In the genomic region with DNA sequence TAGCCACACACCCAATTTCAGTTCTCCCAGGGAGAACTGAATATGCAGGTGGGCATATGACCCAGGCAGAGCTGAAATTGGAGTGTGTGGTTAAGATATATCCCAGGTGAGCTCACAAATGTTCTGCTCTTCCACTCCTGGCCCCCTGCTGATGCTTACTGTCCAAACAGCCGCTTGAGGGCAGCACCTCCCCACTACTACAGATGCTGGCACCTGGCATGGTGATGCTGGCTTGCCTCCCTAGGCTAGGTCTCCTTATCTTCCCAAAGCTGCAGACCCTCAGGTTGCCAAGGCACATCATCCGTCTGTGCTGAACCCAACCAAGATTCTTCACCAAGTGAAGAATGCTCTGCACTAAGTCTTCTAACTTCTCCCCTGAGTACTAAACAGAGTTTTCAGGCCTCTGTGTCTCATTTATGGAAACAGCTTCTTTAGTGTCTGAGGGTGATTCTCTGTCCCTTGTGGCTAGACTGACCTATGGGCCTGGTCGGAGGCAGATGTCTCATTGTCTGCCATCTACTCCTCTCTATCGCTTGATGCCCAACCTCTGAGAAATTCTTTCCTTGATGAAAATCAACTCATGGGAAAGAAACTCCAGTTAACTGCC, we compare ENCODE assay signal across 8 cellular contexts. TPM values are rescaled to one million over a fixed set of nuclear protein-coding genes. Genes with fewer than 3 reads are reported as not detected.
DNase-seq lines count a peak whose midpoint lies in the region; ATAC-seq and TF ChIP-seq lines count a peak whose summit lies in the region.

No MANE protein-coding gene starts in this region.

- H3K4me1 ChIP-seq in Peyer's patch (peaks cover 0 to 6% (median 0%) of the 10 kb centered on the region in 4 donors), stomach (peaks cover 0 to 32% (median 9%) of the 10 kb centered on the region in 4 donors)

- H3K27me3 ChIP-seq in Peyer's patch (no peaks in the 10 kb centered on the region), neural cell (ENCODE audit: insufficient read depth, low read depth, low read length) (no peaks in the 10 kb centered on the region), stomach (no peaks in the 10 kb centered on the region)

- TF ChIP-seq POLR2A in Peyer's patch (IDR thresholded peaks at IDR 0.05) (no peak), stomach (IDR thresholded peaks at IDR 0.05) (no peak)

- intact Hi-C loops in stomach (cut with DNase I; ENCODE audit: low total_unique reads), result loop anchor here (10.0 kb wide), 1 partner anchor 741 kb away; no protein-coding TSS in a partner anchor

- 30 to 44% (median 33%) methylated on average over 3 to 4 of the region's 4 CpGs for WGBS in stomach, 5 donors

- no peak overlapping the region for H3K4me2 ChIP-seq in neural cell (ENCODE audit: low read length)

- H3K27ac ChIP-seq in Peyer's patch (no peak overlapping the region), neural cell (ENCODE audit: low read length) (no peak overlapping the region), stomach (no peak overlapping the region)

- H3K9me3 ChIP-seq in Peyer's patch, result no peaks in the 10 kb centered on the region
- no peaks in the 10 kb centered on the region for H3K9me3 ChIP-seq in neural cell (ENCODE audit: low read length)
- no peaks in the 10 kb centered on the region for H3K9me3 ChIP-seq in stomach

- no peaks in the 10 kb centered on the region for H4K20me1 ChIP-seq in neural cell (ENCODE audit: insufficient read depth)

- peak; percentile 27 for TF ChIP-seq EP300 in neural cell (conservative IDR thresholded peaks at IDR 0.05; ENCODE audit: poor library complexity, severe bottlenecking)
- no peak for TF ChIP-seq EP300 in stomach (IDR thresholded peaks at IDR 0.05)

- ATAC-seq in GM19324 (IDR thresholded peaks at IDR 0.05; ENCODE audit: low FRiP score, unreplicated experiment), result peak; percentile 57

- no peaks in the 10 kb centered on the region for H3K9me2 ChIP-seq in neural cell (ENCODE audit: insufficient read depth, low read length)

- H3K4me3 ChIP-seq in AG10803 (ENCODE audit: low read length) (no peak overlapping the region), Peyer's patch (no peak overlapping the region), neural cell (ENCODE audit: low read length) (no peak overlapping the region), stomach (no peak overlapping the region)

- no peaks in the 10 kb centered on the region for H3F3A ChIP-seq in neural cell (ENCODE audit: insufficient read depth, low read length, poor library complexity, severe bottlenecking)

- no peak overlapping the region for H3K9ac ChIP-seq in neural cell (ENCODE audit: low read length)

- H3K79me2 ChIP-seq in neural cell (replicated peaks; ENCODE audit: insufficient read depth, low read length), result no peaks in the 10 kb centered on the region

- TF ChIP-seq CTCF in AG10803 (conservative IDR thresholded peaks at IDR 0.05; ENCODE audit: low read length) (peak; percentile 86), Peyer's patch (IDR thresholded peaks at IDR 0.05) (peak; percentile 21 to 87 (median 74)), neural cell (IDR thresholded peaks at IDR 0.05; ENCODE audit: poor library complexity, severe bottlenecking) (peak; percentile 95), stomach (IDR thresholded peaks at IDR 0.05) (peak in 5 of 7 experiments; percentile 72 to 84 (median 75))

- H3K36me3 ChIP-seq in Peyer's patch (no peaks in the 10 kb centered on the region), neural cell (ENCODE audit: insufficient read depth, low read length) (no peaks in the 10 kb centered on the region), stomach (no peaks in the 10 kb centered on the region)

- DNase-seq in AG10803 (ENCODE audit: low read depth) (peak; percentile 57), LHCN-M2 (ENCODE audit: low read depth) (peak; percentile 35), Peyer's patch (peak; percentile 56 to 87 (median 84)), fibroblast of peridontal ligament (ENCODE audit: extremely low read depth) (peak; percentile 47), stomach (peak; percentile 83)
- DNase-seq in activated T-cell treated with anti-CD3 and anti-CD28 coated beads, Interleukin-2, amount 50 U/mL, for 48 hours, result peak; percentile 74 to 79

- H2AFZ ChIP-seq in neural cell (ENCODE audit: low read depth, low read length), result no peak overlapping the region

- peak; percentile 99 for TF ChIP-seq RAD21 in neural cell (conservative IDR thresholded peaks at IDR 0.05)

TF ChIP-seq in neural cell, 6 proteins besides CTCF, POLR2A, EP300 and RAD21:
- peak; percentile 98 for TF ChIP-seq SMC3 (conservative IDR thresholded peaks at IDR 0.05; ENCODE audit: poor library complexity)
- TF ChIP-seq MXI1 (conservative IDR thresholded peaks at IDR 0.05; ENCODE audit: poor library complexity, severe bottlenecking), result peak; percentile 30
- no peak for TF ChIP-seq TAF1 (IDR thresholded peaks at IDR 0.05; ENCODE audit: low read depth)

RNA-seq across cellular contexts. Expression of gene XCL1, which starts 27.2 kb away (rescaled TPM):
- total RNA-seq in LHCN-M2 (2014; rRNA removed), result not detected in 2 replicates
- not detected for polyA plus RNA-seq in LHCN-M2 (2012)
- total RNA-seq in Peyer's patch, result not detected
- 1.2 and 2.3 TPM in 2 replicates for polyA plus RNA-seq in neural cell
- polyA minus RNA-seq in neural cell, result 0.81 and 1.2 TPM in 2 replicates
- total RNA-seq in stomach, result not detected
- under 1 TPM in 1 of 3 donors, not detected in 2; 0.23 TPM for polyA plus RNA-seq in stomach

RNA-seq across cellular contexts. Expression of gene XCL2, which starts 59.8 kb away (rescaled TPM):
- total RNA-seq in LHCN-M2 (2014; rRNA removed) (not detected in 2 replicates), Peyer's patch (1 to 10 TPM in 1 of 4 donors, not detected in 3; 4.6 TPM), stomach (10 to 100 TPM in 1 of 5 donors, not detected in 4; 25.4 TPM)
- polyA plus RNA-seq in LHCN-M2 (2012), result not detected
- polyA plus RNA-seq in neural cell (not detected in 2 replicates), stomach (under 1 TPM in 1 of 3 donors, not detected in 2; 0.35 TPM)
- polyA minus RNA-seq in neural cell, result not detected in 2 replicates
